ENCODE assay signal across 17 cellular contexts in the genomic region with DNA sequence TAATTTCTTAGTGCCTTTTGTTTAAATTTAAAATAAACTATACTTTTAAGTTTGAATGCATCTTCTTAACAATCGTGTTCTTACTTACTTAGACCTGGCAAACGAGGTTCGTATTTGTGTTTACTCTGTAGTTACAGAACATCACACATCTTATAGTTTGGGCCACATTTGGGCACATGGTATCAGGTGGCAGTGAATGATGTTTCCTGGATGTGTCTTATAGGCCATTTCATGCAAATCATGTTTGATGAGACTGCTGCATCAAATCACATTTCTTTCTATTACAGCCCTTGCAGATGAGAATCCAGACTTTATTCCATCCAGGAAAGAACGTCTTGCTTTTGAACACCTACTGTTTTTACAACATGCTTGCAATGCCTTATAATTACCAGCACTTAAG.
A peak's percentile ranks its signal among the peaks of the same experiment; 100 is the strongest.
DNase-seq lines count a peak whose midpoint lies in the region; ATAC-seq, FAIRE-seq and TF ChIP-seq lines count a peak whose summit lies in the region.
"Had no signal": no experiment of that assay in that cellular context is flagged by ENCODE, and none has a peak within 500 bp of the region (broad histone marks: within the 10 kb centered on the region; RNA-seq: fewer than 3 reads in every experiment).

No MANE protein-coding gene starts in this region.

- H3K9me3 ChIP-seq in DOHH2 (ENCODE audit: control insufficient read depth, insufficient read depth, low read length), result peaks cover 2% of the 10 kb centered on the region; the same call in 1 of the 2 replicates
- H3K9me3 ChIP-seq in SU-DHL-6 (ENCODE audit: insufficient read depth, low read length), result no peaks in the 10 kb centered on the region
- H3K9me3 ChIP-seq in neutrophil, result no peaks in the 10 kb centered on the region
- H3K9me3 ChIP-seq in pancreas, result no peaks in the 10 kb centered on the region
- H3K9me3 ChIP-seq: HAP-1 had no signal

- 83% methylated on average over 4 of the region's 4 CpGs for WGBS in pancreas, 2 donors

- no peak overlapping the region for H3K27ac Mint-ChIP-seq in activated CD4-positive, alpha-beta memory T cell treated with anti-CD3 and anti-CD28 coated beads for 36 hours

- POLR2A ChIA-PET in activated CD4-positive, alpha-beta memory T cell treated with anti-CD3 and anti-CD28 coated beads for 36 hours (lab: Charles Lee), result no interaction called here

- H3K27me3 ChIP-seq in DOHH2 (ENCODE audit: control insufficient read depth, low read length), result no peaks in the 10 kb centered on the region
- no peaks in the 10 kb centered on the region for H3K27me3 ChIP-seq in SU-DHL-6 (ENCODE audit: low read length)
- no peaks in the 10 kb centered on the region for H3K27me3 ChIP-seq in neutrophil
- no peaks in the 10 kb centered on the region for H3K27me3 ChIP-seq in pancreas

- H3F3A ChIP-seq in DOHH2 (ENCODE audit: control insufficient read depth, insufficient read depth) (peaks cover 61% of the 10 kb centered on the region), SU-DHL-6 (ENCODE audit: insufficient read depth) (peaks cover 78% of the 10 kb centered on the region)

- TF ChIP-seq CTCF in DOHH2 (IDR thresholded peaks at IDR 0.05; ENCODE audit: low read depth, low read length, poor library complexity, severe bottlenecking) (no peak), SU-DHL-6 (IDR thresholded peaks at IDR 0.05; ENCODE audit: insufficient read depth, low read length, poor library complexity, severe bottlenecking) (no peak), neutrophil (IDR thresholded peaks at IDR 0.05) (no peak), pancreas (IDR thresholded peaks at IDR 0.05) (no peak)

- no peak for TF ChIP-seq POLR2A in H54 (IDR thresholded peaks at IDR 0.05; ENCODE audit: low read depth, low read length)

- intact Hi-C loops in activated CD4-positive, alpha-beta memory T cell treated with anti-CD3 and anti-CD28 coated beads for 36 hours (cut with micrococcal nuclease), result no loop called here
- intact Hi-C loops in pancreas (cut with DNase I), result no loop called here

- no peaks in the 10 kb centered on the region for H3K9me3 Mint-ChIP-seq in activated CD4-positive, alpha-beta memory T cell treated with anti-CD3 and anti-CD28 coated beads for 36 hours

- H4K20me1 ChIP-seq in DOHH2 (ENCODE audit: control insufficient read depth, insufficient read depth, low read depth, low read length) (no peaks in the 10 kb centered on the region), SU-DHL-6 (ENCODE audit: low read depth, low read length) (no peaks in the 10 kb centered on the region)

- no peak overlapping the region for H3K4me3 Mint-ChIP-seq in activated CD4-positive, alpha-beta memory T cell treated with anti-CD3 and anti-CD28 coated beads for 36 hours

- H3K4me1 ChIP-seq in DOHH2 (ENCODE audit: control insufficient read depth, low read length) (peaks cover 98% of the 10 kb centered on the region), neutrophil (ENCODE audit: control insufficient read depth in 1 of 2, insufficient read depth in 1 of 2, low read depth in 1 of 2, low read length in 1 of 2) (peaks cover 14% of the 10 kb centered on the region in 2 experiments), pancreas (peaks cover 6 to 10% (median 7%) of the 10 kb centered on the region in 3 donors)

- peaks cover 16% of the 10 kb centered on the region for H3K36me3 Mint-ChIP-seq in activated CD4-positive, alpha-beta memory T cell treated with anti-CD3 and anti-CD28 coated beads for 36 hours

- H3K9me2 ChIP-seq in DOHH2 (replicated peaks; ENCODE audit: control insufficient read depth, low read length), result no peaks in the 10 kb centered on the region
- H3K9me2 ChIP-seq in SU-DHL-6 (replicated peaks; ENCODE audit: insufficient read depth, low read length), result no peaks in the 10 kb centered on the region

- FAIRE-seq in H54 (lab: Jason Lieb, UNC), result peak; percentile 30
- no peak for FAIRE-seq in pancreas (lab: Jason Lieb, UNC)
- FAIRE-seq: D721Med, HTR-8/SVneo had no signal

- no peak overlapping the region for H2AFZ ChIP-seq in SU-DHL-6 (ENCODE audit: low read depth, low read length, severe bottlenecking)
- H2AFZ ChIP-seq: PC-9 had no signal

- CTCF ChIA-PET in activated CD4-positive, alpha-beta memory T cell treated with anti-CD3 and anti-CD28 coated beads for 36 hours (lab: Charles Lee), result interaction anchor here (0.7 to 0.9 kb wide), 2 partner anchors 45 to 124 kb away, joined by 3 read pairs; no protein-coding TSS in a partner anchor

- peak overlapping the region; percentile 50 for H3K9ac ChIP-seq in SU-DHL-6 (ENCODE audit: low read length)

- no peaks in the 10 kb centered on the region for H3K27me3 Mint-ChIP-seq in activated CD4-positive, alpha-beta memory T cell treated with anti-CD3 and anti-CD28 coated beads for 36 hours

- H3K4me3 ChIP-seq in DOHH2 (ENCODE audit: low read length) (peak overlapping the region; percentile 81), SU-DHL-6 (ENCODE audit: insufficient read depth, low read length, poor library complexity, severe bottlenecking) (peak overlapping the region; percentile 45), neutrophil (ENCODE audit: low read depth in 1 of 2, low read length in 1 of 2) (no peak overlapping the region), pancreas (no peak overlapping the region)
- H3K4me3 ChIP-seq: HAP-1, PC-9 had no signal

- H3K79me2 ChIP-seq in DOHH2 (ENCODE audit: control insufficient read depth, low read length) (peaks cover 80% of the 10 kb centered on the region), SU-DHL-6 (ENCODE audit: insufficient read depth, low read length) (peaks cover 68% of the 10 kb centered on the region)

- H3K4me2 ChIP-seq in DOHH2 (ENCODE audit: low read length), result peak overlapping the region; percentile 99
- peak overlapping the region; percentile 97 for H3K4me2 ChIP-seq in SU-DHL-6 (ENCODE audit: low read depth, low read length, poor library complexity, severe bottlenecking)
- H3K4me2 ChIP-seq: PC-9 had no signal

- peaks cover 14% of the 10 kb centered on the region for H3K4me1 Mint-ChIP-seq in activated CD4-positive, alpha-beta memory T cell treated with anti-CD3 and anti-CD28 coated beads for 36 hours (ENCODE audit: low read depth)

- H3K36me3 ChIP-seq in DOHH2 (ENCODE audit: control insufficient read depth, low read length), result peaks cover 62% of the 10 kb centered on the region
- peaks cover 10% of the 10 kb centered on the region for H3K36me3 ChIP-seq in SU-DHL-6 (ENCODE audit: low read length)
- peaks cover 35% of the 10 kb centered on the region for H3K36me3 ChIP-seq in neutrophil
- H3K36me3 ChIP-seq in pancreas, result no peaks in the 10 kb centered on the region

- ATAC-seq in pancreas, result no peak

- H3K27ac ChIP-seq in DOHH2 (ENCODE audit: low read depth, low read length) (peak overlapping the region; percentile 95), SU-DHL-6 (ENCODE audit: low read depth, low read length) (peak overlapping the region; percentile 98), neutrophil (peak overlapping the region; percentile 78), pancreas (no peak overlapping the region), substantia nigra (ENCODE audit: low read depth, low read length, poor library complexity, severe bottlenecking) (no peak overlapping the region)
- H3K27ac ChIP-seq: C4-2B, PC-9 had no signal

- DNase-seq in H54 (ENCODE audit: insufficient read length, low spot score) (no peak), pancreas (no peak), substantia nigra (lab: John Stamatoyannopoulos, UW) (no peak)
- DNase-seq in activated CD4-positive, alpha-beta memory T cell treated with anti-CD3 and anti-CD28 coated beads for 36 hours, result no peak
- DNase-seq: IMR-90, NCI-H1105 treated with DMSO at 0.1 percent for 48 hours, NCI-H1694, NCI-H2081 treated with DMSO at 0.1 percent for 48 hours, NCI-H82, PC-9 had no signal

Comparison
In these comparisons a context has a peak if more than half of its experiments do, and no peak if none do; other contexts are left out.
1. H3K27ac ChIP-seq: peak in DOHH2 (single experiment), SU-DHL-6 (single experiment) and neutrophil (single experiment); none in pancreas (0 of 4) and substantia nigra (single experiment).
2. H3K4me3 ChIP-seq: peak in DOHH2 (single experiment) and SU-DHL-6 (single experiment); none in neutrophil (0 of 2) and pancreas (0 of 4).